Comparison of ENCODE assay signal across 18 cellular contexts in genomic region chr10:59962755-59963154, GRCh38. TPM values are rescaled to one million over a fixed set of nuclear protein-coding genes. Genes with fewer than 3 reads are reported as not detected.
DNase-seq lines count a peak whose midpoint lies in the region; TF ChIP-seq lines count a peak whose summit lies in the region.
"Had no signal": no experiment of that assay in that cellular context is flagged by ENCODE, and none has a peak within 500 bp of the region (broad histone marks: within the 10 kb centered on the region; RNA-seq: fewer than 3 reads in every experiment).

No MANE protein-coding gene starts in this region.

- no peaks in the 10 kb centered on the region for H3K27me3 ChIP-seq in colonic mucosa
- H3K27me3 ChIP-seq: BLaER1 treated with 17β-estradiol and CSF1 and Interleukin-3, amounts not matched to agents 10 nM and 100 nM had no signal

- no peaks in the 10 kb centered on the region for H3K4me1 ChIP-seq in colonic mucosa
- H3K4me1 ChIP-seq: HAP-1 had no signal

- CTCF ChIA-PET in Calu3 (lab: Charles Lee), result no interaction called here

- no peaks in the 10 kb centered on the region for H3K36me3 ChIP-seq in colonic mucosa
- H3K36me3 ChIP-seq: BLaER1 treated with 17β-estradiol and CSF1 and Interleukin-3, amounts not matched to agents 10 nM and 100 nM; HAP-1 had no signal

- no peak overlapping the region for H3K27ac ChIP-seq in colonic mucosa
- H3K27ac ChIP-seq: BLaER1 treated with 17β-estradiol and CSF1 and Interleukin-3, amounts not matched to agents 10 nM and 100 nM had no signal

- H3K9ac ChIP-seq in colonic mucosa (ENCODE audit: low read depth in 2 of 2, low read length in 2 of 2), result no peak overlapping the region
- H3K9ac ChIP-seq: BLaER1 treated with 17β-estradiol and CSF1 and Interleukin-3, amounts not matched to agents 10 nM and 100 nM had no signal

- intact Hi-C loops in Calu3 (cut with micrococcal nuclease; ENCODE audit: unreplicated experiment) (no loop called here), colonic mucosa (cut with DNase I) (no loop called here)

- no peaks in the 10 kb centered on the region for H3K27me3 Mint-ChIP-seq in Calu3 (ENCODE audit: unreplicated experiment)

- peaks cover 75% of the 10 kb centered on the region for H3K4me1 Mint-ChIP-seq in Calu3 (ENCODE audit: low read depth, unreplicated experiment)
- H3K4me1 Mint-ChIP-seq: B cell had no signal

- peaks cover 3% of the 10 kb centered on the region for H3K9me3 Mint-ChIP-seq in Calu3 (ENCODE audit: low read depth, unreplicated experiment)
- H3K9me3 Mint-ChIP-seq: CD8-positive, alpha-beta T cell had no signal

- no peak overlapping the region for H3K4me3 Mint-ChIP-seq in Calu3 (ENCODE audit: low read depth, unreplicated experiment)
- H3K4me3 Mint-ChIP-seq: B cell; CD8-positive, alpha-beta T cell had no signal

- peak overlapping the region; percentile 25 for H3K27ac Mint-ChIP-seq in Calu3 (ENCODE audit: unreplicated experiment)
- H3K27ac Mint-ChIP-seq: B cell; CD8-positive, alpha-beta T cell had no signal

- no TSS peak for BruUV-seq in Calu3 (replicated peaks; lab: Mats Ljungman, UMichigan)

- H3K9me3 ChIP-seq in colonic mucosa, result no peaks in the 10 kb centered on the region
- H3K9me3 ChIP-seq: BLaER1 treated with 17β-estradiol and CSF1 and Interleukin-3, amounts not matched to agents 10 nM and 100 nM; HAP-1 had no signal

- H3K36me3 Mint-ChIP-seq in Calu3 (ENCODE audit: insufficient read depth, unreplicated experiment), result peaks cover 9% of the 10 kb centered on the region
- H3K36me3 Mint-ChIP-seq: CD8-positive, alpha-beta T cell had no signal

- DNase-seq in Calu3, result no peak
- DNase-seq in astrocyte of the hippocampus (ENCODE audit: low read depth, low spot score), result peak; percentile 22
- DNase-seq in globus pallidus (ENCODE audit: low spot score), result peak; percentile 7
- peak; percentile 57 for DNase-seq in renal cortical epithelial cell (ENCODE audit: low read depth)
- DNase-seq in A172 (ENCODE audit: low spot score), result no peak
- DNase-seq in colonic mucosa, result no peak
- DNase-seq in SHP77 (lab: John Stamatoyannopoulos, UW), result no peak
- DNase-seq in stimulated activated CD4-positive, alpha-beta T cell treated with anti-CD3 and anti-CD28 coated beads, Interleukin-2, amount 100 ng/mL, for 24 hours, result no peak
- DNase-seq: 8988T; CD8-positive, alpha-beta T cell; DMS 273 treated with DMSO at 0.1 percent for 48 hours; DMS53; DND-41; EL had no signal

- TF ChIP-seq CTCF in Calu3 (IDR thresholded peaks at IDR 0.05; ENCODE audit: unreplicated experiment), result no peak
- no peak for TF ChIP-seq CTCF in colonic mucosa (IDR thresholded peaks at IDR 0.05)

- no peak overlapping the region for H3K4me3 ChIP-seq in colonic mucosa
- H3K4me3 ChIP-seq: BLaER1 treated with 17β-estradiol and CSF1 and Interleukin-3, amounts not matched to agents 10 nM and 100 nM; GM12878; HAP-1 had no signal

RNA-seq across cellular contexts. Expression of gene CCDC6, which starts 56.4 kb away (rescaled TPM):
- total RNA-seq in Calu3 (2022) (111 and 115 TPM in 2 replicates), renal cortical epithelial cell (38.6 and 59.8 TPM in 2 replicates), colonic mucosa (10 to 100 TPM; 65.8 to 91.0 TPM)
- total RNA-seq in A172 (2014; rRNA removed; shearing (Covaris generic)), result 16.7 and 18.2 TPM in 2 replicates

Comparison
In these comparisons a context has a peak if more than half of its experiments do, and no peak if none do; other contexts are left out.
1. DNase-seq: peak in astrocyte of the hippocampus (single experiment), globus pallidus (single experiment) and renal cortical epithelial cell (single experiment); none in Calu3 (single experiment), A172 (single experiment), colonic mucosa (single experiment), SHP77 (0 of 2) and stimulated activated CD4-positive, alpha-beta T cell treated with anti-CD3 and anti-CD28 coated beads, Interleukin-2, amount 100 ng/mL, for 24 hours (0 of 2).